1 cellular context compared by ENCODE assay signal in the genomic region with DNA sequence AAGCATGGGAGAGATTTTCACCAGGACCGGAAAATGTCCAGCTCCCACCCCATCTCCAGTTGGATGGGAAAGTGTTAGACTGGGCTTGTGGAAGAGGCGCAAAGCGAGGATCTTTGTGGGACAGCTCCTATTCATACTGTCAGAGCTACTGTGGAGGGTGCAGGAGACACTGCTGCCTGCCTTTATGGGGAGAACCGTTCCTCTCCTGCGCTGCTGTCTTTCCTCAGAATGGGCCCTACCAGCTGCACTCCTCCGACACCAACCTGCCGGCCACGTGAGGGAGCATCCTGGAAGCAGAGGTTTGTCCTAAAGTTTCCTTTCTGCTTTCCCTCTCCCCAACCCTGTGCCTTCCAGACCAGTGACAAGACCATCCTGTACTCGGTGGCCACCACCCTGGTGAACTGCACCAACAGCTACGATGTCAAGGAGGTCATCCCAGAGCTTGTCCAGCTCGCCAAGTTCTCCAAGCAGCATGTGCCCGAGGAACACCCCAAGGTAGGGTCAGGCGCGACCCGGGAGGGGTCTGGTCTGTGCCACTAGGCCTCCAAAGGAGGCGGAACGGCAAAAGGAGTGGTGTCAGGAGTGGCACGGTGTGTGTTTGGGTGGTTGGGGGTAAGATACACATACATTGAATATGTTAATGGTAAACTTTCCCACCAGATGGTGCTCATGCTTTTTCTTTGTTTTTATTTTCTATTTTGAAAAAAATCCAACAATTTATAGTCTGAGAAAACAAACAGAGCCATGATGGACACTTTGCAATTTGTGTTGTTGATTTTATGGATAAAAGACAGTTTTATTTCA.
TF ChIP-seq lines count a peak whose summit lies in the region.

No MANE protein-coding gene starts in this region.

TF ChIP-seq in endothelial cell of umbilical vein, 7 proteins besides CTCF, POLR2A, EP300 and RAD21:
- no peak for TF ChIP-seq POLR2AphosphoS5 (IDR thresholded peaks at IDR 0.05; ENCODE audit: insufficient read depth, low read depth, low read length)
- no peak for TF ChIP-seq GATA2 (IDR thresholded peaks at IDR 0.05; ENCODE audit: insufficient read depth, insufficient read length, low read depth, low read length)
- TF ChIP-seq JUN (IDR thresholded peaks at IDR 0.05; ENCODE audit: borderline replicate concordance, insufficient read depth, insufficient read length, low read depth) = no peak
- TF ChIP-seq, protein P1, sequence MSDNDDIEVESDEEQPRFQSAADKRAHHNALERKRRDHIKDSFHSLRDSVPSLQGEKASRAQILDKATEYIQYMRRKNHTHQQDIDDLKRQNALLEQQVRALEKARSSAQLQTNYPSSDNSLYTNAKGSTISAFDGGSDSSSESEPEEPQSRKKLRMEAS (IDR thresholded peaks at IDR 0.05; ENCODE audit: insufficient read depth, insufficient read length) = no peak
- no peak for TF ChIP-seq EZH2 (IDR thresholded peaks at IDR 0.05; ENCODE audit: borderline replicate concordance, low read depth, low read length, severe bottlenecking)
- no peak for TF ChIP-seq MYC (IDR thresholded peaks at IDR 0.05; ENCODE audit: low read depth, low read length)
- no peak for TF ChIP-seq FOS (IDR thresholded peaks at IDR 0.05; ENCODE audit: borderline replicate concordance, insufficient read depth, low read length)
